In genomic region chr19:44753619-44753931, GRCh38 we compare ENCODE assay signal across 10 cellular contexts. TPM values are rescaled to one million over a fixed set of nuclear protein-coding genes. Genes with fewer than 3 reads are reported as not detected.
DNase-seq lines count a peak whose midpoint lies in the region; ATAC-seq, FAIRE-seq and TF ChIP-seq lines count a peak whose summit lies in the region.
"Had no signal": no experiment of that assay in that cellular context is flagged by ENCODE, and none has a peak within 500 bp of the region (broad histone marks: within the 10 kb centered on the region; RNA-seq: fewer than 3 reads in every experiment).

No MANE protein-coding gene starts in this region.

- dilution Hi-C loops in IMR-90 (cut with HindIII; ENCODE audit: low sequenced_read_pairs, unreplicated experiment): no loop called here

- H3K4ac ChIP-seq in IMR-90 (ENCODE audit: low read depth, low read length): peak overlapping the region; percentile 98

- peak overlapping the region; percentile 97 for H3K14ac ChIP-seq in IMR-90 (replicated peaks; ENCODE audit: low read depth, low read length)

- H3K9ac ChIP-seq in IMR-90 (ENCODE audit: low read depth, low read length): peak overlapping the region; percentile 66

- TF ChIP-seq POLR2A in IMR-90 (IDR thresholded peaks at IDR 0.05; ENCODE audit: low read depth, low read length): no peak

- H2AK9ac ChIP-seq in IMR-90 (replicated peaks; ENCODE audit: low read depth, low read length, poor library complexity): peak overlapping the region; percentile 97

- in situ Hi-C loops in IMR-90 (cut with MboI; ENCODE audit: low sequenced_read_pairs): no loop called here

- CTCF ChIA-PET in IMR-90 (lab: Yijun Ruan, JAX): interaction anchor here (1.1 kb wide), 1 partner anchor 9 kb away, joined by 3 read pairs; no protein-coding TSS in a partner anchor

- peaks cover 16% of the 10 kb centered on the region for H3K9me1 ChIP-seq in IMR-90 (ENCODE audit: insufficient read depth, low read length)

- H3K56ac ChIP-seq in IMR-90 (ENCODE audit: extremely low read depth, insufficient read depth, low read length): peak overlapping the region; percentile 92

- H3K27me3 ChIP-seq in IMR-90 (ENCODE audit: control insufficient read depth, insufficient read depth, low read length) (no peaks in the 10 kb centered on the region), bronchial epithelial cell (ENCODE audit: control insufficient read depth, insufficient read depth, low read length) (no peaks in the 10 kb centered on the region), mononuclear cell (ENCODE audit: insufficient read depth, low read length) (no peaks in the 10 kb centered on the region)

- no peak for DNase-seq in IMR-90
- DNase-seq in bronchial epithelial cell (ENCODE audit: low read depth): no peak
- DNase-seq in NCI-H1092 (lab: John Stamatoyannopoulos, UW): no peak
- no peak for DNase-seq in head of caudate nucleus
- no peak for DNase-seq in NCI-H2081 (lab: John Stamatoyannopoulos, UW)

- H3K79me1 ChIP-seq in IMR-90 (ENCODE audit: low read depth in 1 of 2, low read length in 2 of 2): peaks cover 29 to 81% of the 10 kb centered on the region in 2 experiments

- peak overlapping the region; percentile 99 for H3K23ac ChIP-seq in IMR-90 (ENCODE audit: low read depth, low read length)

- FAIRE-seq in bronchial epithelial cell (lab: Jason Lieb, UNC): no peak
- FAIRE-seq: endometrium had no signal

- peak overlapping the region; percentile 80 for H2BK5ac ChIP-seq in IMR-90 (ENCODE audit: low read depth, low read length, poor library complexity, severe bottlenecking)

- peak overlapping the region; percentile 73 for H4K5ac ChIP-seq in IMR-90 (ENCODE audit: low read depth, low read length)

- TF ChIP-seq RAD21 in IMR-90 (IDR thresholded peaks at IDR 0.05; ENCODE audit: low read length): no peak

- intact Hi-C loops in IMR-90 (cut with micrococcal nuclease) (no loop called here), head of caudate nucleus (cut with DNase I) (no loop called here)

- H4K8ac ChIP-seq in IMR-90 (ENCODE audit: low read depth in 2 of 2, low read length in 2 of 2): peak overlapping the region; percentile 92 to 97

- TF ChIP-seq CTCF in 22Rv1 (IDR thresholded peaks at IDR 0.05) (no peak), IMR-90 (conservative IDR thresholded peaks at IDR 0.05; ENCODE audit: low read depth, low read length) (no peak), bronchial epithelial cell (IDR thresholded peaks at IDR 0.05; ENCODE audit: insufficient read depth, low read length, severe bottlenecking) (no peak)

- peak overlapping the region; percentile 96 for H4K91ac ChIP-seq in IMR-90 (ENCODE audit: insufficient read depth, low read depth, low read length)

- ATAC-seq in IMR-90 (ENCODE audit: low read depth): no peak
- ATAC-seq in HG02970 (IDR thresholded peaks at IDR 0.05; ENCODE audit: low FRiP score, unreplicated experiment): no peak

- H3K27ac ChIP-seq in 22Rv1 (peak overlapping the region; percentile 95), IMR-90 (ENCODE audit: insufficient read depth, low read length) (peak overlapping the region; percentile 85)

- peak overlapping the region; percentile 98 for H2BK120ac ChIP-seq in IMR-90 (ENCODE audit: low read depth, low read length)

- H2BK20ac ChIP-seq in IMR-90 (ENCODE audit: low read depth, low read length): peak overlapping the region; percentile 94

- peak overlapping the region; percentile 85 for H3K4me2 ChIP-seq in IMR-90 (ENCODE audit: low read depth, low read length)

- peaks cover 56% of the 10 kb centered on the region for H3K4me1 ChIP-seq in IMR-90 (ENCODE audit: control insufficient read depth, insufficient read depth, low read length)
- peaks cover 71% of the 10 kb centered on the region for H3K4me1 ChIP-seq in mononuclear cell (ENCODE audit: insufficient read depth, low read length)

- POLR2A ChIA-PET in IMR-90 (lab: Charles Lee; ENCODE audit: unreplicated experiment): interaction anchor here (0.6 to 0.9 kb wide), 3 partner anchors 26 to 37 kb away, joined by 3 read pairs; no protein-coding TSS in a partner anchor

- peak overlapping the region; percentile 78 for H3K18ac ChIP-seq in IMR-90 (ENCODE audit: low read depth, low read length)

- peak overlapping the region; percentile 86; the same call in 2 of the 3 replicates for H2BK15ac ChIP-seq in IMR-90 (ENCODE audit: low read depth, low read length)

- H3K4me3 ChIP-seq in IMR-90 (ENCODE audit: insufficient read depth, low read depth, low read length) (peak overlapping the region; percentile 38), bronchial epithelial cell (ENCODE audit: low read depth, low read length) (peak overlapping the region; percentile 29), mononuclear cell (ENCODE audit: low read length) (peak overlapping the region; percentile 64)

- WGBS in IMR-90 (ENCODE audit: extremely low coverage in 2 of 2, insufficient read length in 1 of 2), 2 experiments: no CpG with 5 or more reads among the region's 12 CpGs

- H4K20me1 ChIP-seq in IMR-90 (ENCODE audit: insufficient read depth, low read length): peaks cover 36% of the 10 kb centered on the region

- H2AFZ ChIP-seq in IMR-90 (replicated peaks; ENCODE audit: low read length, poor library complexity): peak overlapping the region; percentile 59

- H3K36me3 ChIP-seq in IMR-90 (ENCODE audit: control insufficient read depth, insufficient read depth, low read length): peaks cover 54% of the 10 kb centered on the region
- H3K36me3 ChIP-seq in bronchial epithelial cell (ENCODE audit: control insufficient read depth, insufficient read depth, low read length): peaks cover 38% of the 10 kb centered on the region

- H2AK5ac ChIP-seq in IMR-90 (ENCODE audit: low read depth, low read length): peak overlapping the region; percentile 98

- BruUV-seq in IMR-90 (replicated peaks; lab: Mats Ljungman, UMichigan): no TSS peak

- H3K9me3 ChIP-seq in IMR-90 (ENCODE audit: control insufficient read depth, insufficient read depth, low read length) (no peaks in the 10 kb centered on the region), mononuclear cell (ENCODE audit: low read depth, low read length) (no peaks in the 10 kb centered on the region)

TF ChIP-seq in IMR-90, 13 proteins besides CTCF, POLR2A, EP300 and RAD21:
- TF ChIP-seq BHLHE40 (IDR thresholded peaks at IDR 0.05; ENCODE audit: low read depth, low read length): no peak
- TF ChIP-seq, protein P1, sequence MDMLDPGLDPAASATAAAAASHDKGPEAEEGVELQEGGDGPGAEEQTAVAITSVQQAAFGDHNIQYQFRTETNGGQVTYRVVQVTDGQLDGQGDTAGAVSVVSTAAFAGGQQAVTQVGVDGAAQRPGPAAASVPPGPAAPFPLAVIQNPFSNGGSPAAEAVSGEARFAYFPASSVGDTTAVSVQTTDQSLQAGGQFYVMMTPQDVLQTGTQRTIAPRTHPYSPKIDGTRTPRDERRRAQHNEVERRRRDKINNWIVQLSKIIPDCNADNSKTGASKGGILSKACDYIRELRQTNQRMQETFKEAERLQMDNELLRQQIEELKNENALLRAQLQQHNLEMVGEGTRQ (IDR thresholded peaks at IDR 0.05; ENCODE audit: low read depth, low read length): no peak
- no peak for TF ChIP-seq MAZ (IDR thresholded peaks at IDR 0.05; ENCODE audit: borderline replicate concordance, low read depth, low read length)
- no peak for TF ChIP-seq RFX5 (IDR thresholded peaks at IDR 0.05; ENCODE audit: low read depth, low read length)
- TF ChIP-seq FOS (IDR thresholded peaks at IDR 0.05; ENCODE audit: low read depth, low read length): no peak
- TF ChIP-seq CHD1 (IDR thresholded peaks at IDR 0.05; ENCODE audit: low read depth, low read length): no peak

RNA-seq across cellular contexts. Expression of gene BCL3, which starts 5.1 kb away (rescaled TPM):
- 1.6 and 1.9 TPM in 2 replicates for total RNA-seq in IMR-90 (2012; rRNA removed)
- 24.1 and 26.0 TPM in 2 replicates for polyA plus RNA-seq in IMR-90 (2012; rRNA removed)
- 26.7 and 52.5 TPM in 2 replicates for polyA plus RNA-seq in IMR-90 (2012; cell fraction: cytosol; rRNA removed)
- polyA plus RNA-seq in IMR-90 (2012; cell fraction: nucleus; rRNA removed; ENCODE audit: low replicate concordance): 76.1 and 110 TPM in 2 replicates
- 2.1 and 4.7 TPM in 2 replicates for total RNA-seq in bronchial epithelial cell
- total RNA-seq in mononuclear cell: 33.0 TPM

RNA-seq across cellular contexts. Expression of gene CBLC, which starts 24.1 kb away (rescaled TPM):
- total RNA-seq in IMR-90 (2012; rRNA removed) (not detected in 2 replicates), bronchial epithelial cell (65.0 and 73.7 TPM in 2 replicates), mononuclear cell (not detected)
- not detected in 2 replicates for polyA plus RNA-seq in IMR-90 (2012; rRNA removed)
- polyA plus RNA-seq in IMR-90 (2012; cell fraction: cytosol; rRNA removed): 0.02 TPM in 1 of 2 replicates, not detected in the other
- polyA plus RNA-seq in IMR-90 (2012; cell fraction: nucleus; rRNA removed; ENCODE audit: low replicate concordance): 0.12 TPM in 1 of 2 replicates, not detected in the other
- total RNA-seq: M059J had no signal

RNA-seq across cellular contexts. Expression of gene CEACAM16, which starts 54.6 kb away (rescaled TPM):
- total RNA-seq in IMR-90 (2012; rRNA removed) (not detected in 2 replicates), bronchial epithelial cell (not detected in 2 replicates), mononuclear cell (not detected)
- polyA plus RNA-seq in IMR-90 (2012; rRNA removed): not detected in 2 replicates
- not detected in 2 replicates for polyA plus RNA-seq in IMR-90 (2012; cell fraction: cytosol; rRNA removed)
- not detected in 2 replicates for polyA plus RNA-seq in IMR-90 (2012; cell fraction: nucleus; rRNA removed; ENCODE audit: low replicate concordance)
- total RNA-seq: M059J had no signal

RNA-seq across cellular contexts. Expression of gene BCAM, which starts 55.3 kb away (rescaled TPM):
- total RNA-seq in IMR-90 (2012; rRNA removed) (2.3 and 2.8 TPM in 2 replicates), bronchial epithelial cell (16.6 and 35.8 TPM in 2 replicates), mononuclear cell (not detected)
- polyA plus RNA-seq in IMR-90 (2012; rRNA removed): 27.5 and 35.7 TPM in 2 replicates
- polyA plus RNA-seq in IMR-90 (2012; cell fraction: cytosol; rRNA removed): 50.8 and 71.8 TPM in 2 replicates
- 52.3 and 108 TPM in 2 replicates for polyA plus RNA-seq in IMR-90 (2012; cell fraction: nucleus; rRNA removed; ENCODE audit: low replicate concordance)

Comparison
In these comparisons a context has a peak if more than half of its experiments do, and no peak if none do; other contexts are left out.
1. RNA of gene CBLC, which starts 24.1 kb away (total RNA-seq): 65.0 to 73.7 TPM in bronchial epithelial cell; not detected in IMR-90 and not detected in mononuclear cell (single experiment); every median in the first group is over 10 times any median in the second.
2. Peak in every context shown above with its lines, with median percentiles within 50 percentile points of each other: H3K4me3 ChIP-seq.